Comparison of ENCODE assay signal across 22 cellular contexts in genomic region chr17:79948918-79949645, GRCh38.
A peak's percentile ranks its signal among the peaks of the same experiment; 100 is the strongest.
DNase-seq lines count a peak whose midpoint lies in the region; ATAC-seq, FAIRE-seq and TF ChIP-seq lines count a peak whose summit lies in the region.
"Had no signal": no experiment of that assay in that cellular context is flagged by ENCODE, and none has a peak within 500 bp of the region (broad histone marks: within the 10 kb centered on the region; RNA-seq: fewer than 3 reads in every experiment).

No MANE protein-coding gene starts in this region.

- H3K36me3 ChIP-seq in H1 (ENCODE audit: control insufficient read depth in 2 of 4, insufficient read depth in 4 of 4, low read length in 3 of 4) = peaks cover 3 to 23% (median 11%) of the 10 kb centered on the region in 4 experiments
- H3K36me3 ChIP-seq: breast epithelium had no signal

- peak overlapping the region; percentile 70 for H3K4me3 Mint-ChIP-seq in neural crest cell
- H3K4me3 Mint-ChIP-seq: activated B cell treated with CpG ODN at 0.5 μM for 24 hours; activated CD8-positive, alpha-beta memory T cell treated with anti-CD3 and anti-CD28 coated beads, Interleukin-2, amount 10 ng/mL, durations not matched to agents 7 days and 5 days; activated naive CD4-positive, alpha-beta T cell treated with anti-CD3 and anti-CD28 coated beads for 36 hours; immature natural killer cell had no signal

- peak overlapping the region; percentile 1 for H4K5ac ChIP-seq in H1 (ENCODE audit: insufficient read length, low read depth, low read length)

- H3K9me3 ChIP-seq in H1 (ENCODE audit: insufficient read depth in 2 of 2, low read depth in 1 of 2, low read length in 1 of 2) = no peaks in the 10 kb centered on the region
- H3K9me3 ChIP-seq: BE2C, breast epithelium had no signal

- H3K9me3 Mint-ChIP-seq in neural crest cell = no peaks in the 10 kb centered on the region
- H3K9me3 Mint-ChIP-seq: activated B cell treated with CpG ODN at 0.5 μM for 24 hours; activated naive CD4-positive, alpha-beta T cell treated with anti-CD3 and anti-CD28 coated beads for 36 hours; immature natural killer cell had no signal

- peak overlapping the region; percentile 93 for H3K18ac ChIP-seq in H1 (ENCODE audit: extremely low read depth, low read length)

- ATAC-seq in GM19351 (IDR thresholded peaks at IDR 0.05; ENCODE audit: unreplicated experiment) = no peak
- no peak for ATAC-seq in esophagus mucosa
- ATAC-seq in HG03460 (IDR thresholded peaks at IDR 0.05; ENCODE audit: unreplicated experiment) = no peak
- ATAC-seq: activated CD8-positive, alpha-beta memory T cell treated with anti-CD3 and anti-CD28 coated beads, Interleukin-2, amount 10 ng/mL, durations not matched to agents 7 days and 5 days; HCT116 had no signal

- H3K4me2 ChIP-seq in H1 (ENCODE audit: insufficient read depth in 1 of 2, low read depth in 2 of 2, low read length in 2 of 2) = peak overlapping the region; percentile 79 to 86
- H3K4me2 ChIP-seq: KMS-11 had no signal

- H3K23me2 ChIP-seq in H1 (ENCODE audit: low read depth, low read length) = no peaks in the 10 kb centered on the region; the same call in 1 of the 2 replicates

- H3K56ac ChIP-seq in H1 (replicated peaks; ENCODE audit: insufficient read length, low read depth, low read length) = peak overlapping the region; percentile 49

- H4K20me1 ChIP-seq in H1 (replicated peaks in 1 of 2; ENCODE audit: control insufficient read depth in 1 of 2, insufficient read depth in 2 of 2, low read length in 2 of 2) = peaks cover 0 to 5% of the 10 kb centered on the region in 2 experiments

- peak overlapping the region; percentile 94 for H2BK12ac ChIP-seq in H1 (ENCODE audit: low read depth, low read length)

- peaks cover 2% of the 10 kb centered on the region for H3K27me3 Mint-ChIP-seq in neural crest cell (ENCODE audit: low read depth)
- H3K27me3 Mint-ChIP-seq: activated B cell treated with CpG ODN at 0.5 μM for 24 hours; activated CD8-positive, alpha-beta memory T cell treated with anti-CD3 and anti-CD28 coated beads, Interleukin-2, amount 10 ng/mL, durations not matched to agents 7 days and 5 days had no signal

- peak overlapping the region; percentile 29 for H2BK120ac ChIP-seq in H1 (replicated peaks; ENCODE audit: low read depth, low read length)

- H3K4ac ChIP-seq in H1 (replicated peaks; ENCODE audit: insufficient read length, low read depth, low read length) = peak overlapping the region; percentile 2

- H4K91ac ChIP-seq in H1 (replicated peaks; ENCODE audit: insufficient read length, low read length) = peak overlapping the region; percentile 96

- FAIRE-seq in GM12891 (lab: Jason Lieb, UNC) (no peak), H1 (lab: Jason Lieb, UNC) (peak; percentile 7)

- H3K4me3 ChIP-seq in NB4 (ENCODE audit: low read depth, low read length) = no peak overlapping the region
- H3K4me3 ChIP-seq in H1 (ENCODE audit: extremely low read depth in 1 of 4, insufficient read depth in 2 of 4, low read depth in 3 of 4, low read length in 4 of 4) = peak overlapping the region; percentile 21 to 54 (median 24); a peak in 7 of 8 replicates
- H3K4me3 ChIP-seq: breast epithelium had no signal

- peak overlapping the region; percentile 91 for H3K27ac ChIP-seq in H1 (ENCODE audit: low read depth, low read length)
- H3K27ac ChIP-seq: breast epithelium, KMS-11, parathyroid adenoma had no signal

- H3K79me1 ChIP-seq in H1 (ENCODE audit: low read depth, low read length) = peaks cover 10% of the 10 kb centered on the region; the same call in 1 of the 2 replicates

- TF ChIP-seq EP300 in H1 (IDR thresholded peaks at IDR 0.05; ENCODE audit: borderline replicate concordance in 1 of 2, low read depth in 2 of 2, low read length in 2 of 2) = no peak

- peak overlapping the region; percentile 99 for H2BK15ac ChIP-seq in H1 (ENCODE audit: low read length)

- H3K14ac ChIP-seq in H1 (ENCODE audit: insufficient read length) = no peak overlapping the region

- no peak overlapping the region for H2AFZ ChIP-seq in H1 (ENCODE audit: low read length)
- H2AFZ ChIP-seq: parathyroid adenoma had no signal

- no peak for TF ChIP-seq RAD21 in H1 (IDR thresholded peaks at IDR 0.05 in 1 of 2, conservative IDR thresholded peaks at IDR 0.05 in 1 of 2; ENCODE audit: low read depth in 2 of 2, low read length in 2 of 2)

- no peak overlapping the region for H3K23ac ChIP-seq in H1 (ENCODE audit: insufficient read length)

- peaks cover 0 to 7% of the 10 kb centered on the region in 2 experiments; a peak in 1 of 4 replicates for H3K79me2 ChIP-seq in H1 (ENCODE audit: control insufficient read depth in 1 of 2, insufficient read depth in 2 of 2, low read length in 2 of 2)
- H3K79me2 ChIP-seq: parathyroid adenoma had no signal

- no peak overlapping the region for H3K27ac Mint-ChIP-seq in neural crest cell (ENCODE audit: unreplicated experiment)
- H3K27ac Mint-ChIP-seq: activated B cell treated with CpG ODN at 0.5 μM for 24 hours; activated CD8-positive, alpha-beta memory T cell treated with anti-CD3 and anti-CD28 coated beads, Interleukin-2, amount 10 ng/mL, durations not matched to agents 7 days and 5 days; activated naive CD4-positive, alpha-beta T cell treated with anti-CD3 and anti-CD28 coated beads for 36 hours had no signal

- H2BK5ac ChIP-seq in H1 (ENCODE audit: low read depth, low read length) = peak overlapping the region; percentile 92

- TF ChIP-seq POLR2A in GM12891 (IDR thresholded peaks at IDR 0.05; ENCODE audit: low read depth, low read length) (no peak), NB4 (IDR thresholded peaks at IDR 0.05; ENCODE audit: extremely low read depth, insufficient read length) (no peak), H1 (IDR thresholded peaks at IDR 0.05; ENCODE audit: control extremely low read depth in 1 of 2, low read depth in 2 of 2, low read length in 2 of 2) (no peak)

- peaks cover 46% of the 10 kb centered on the region for H3K4me1 Mint-ChIP-seq in neural crest cell
- H3K4me1 Mint-ChIP-seq: activated CD8-positive, alpha-beta memory T cell treated with anti-CD3 and anti-CD28 coated beads, Interleukin-2, amount 10 ng/mL, durations not matched to agents 7 days and 5 days; immature natural killer cell had no signal

- TF ChIP-seq CTCF in NB4 (IDR thresholded peaks at IDR 0.05; ENCODE audit: low read depth, low read length) = no peak
- no peak for TF ChIP-seq CTCF in H1 (IDR thresholded peaks at IDR 0.05; ENCODE audit: control extremely low read depth in 1 of 3, insufficient read depth in 1 of 3, low read depth in 1 of 3, low read length in 3 of 3)
- no peak for TF ChIP-seq CTCF in neural crest cell (conservative IDR thresholded peaks at IDR 0.05)

- WGBS in H1 (ENCODE audit: extremely low coverage in 1 of 2, insufficient coverage in 1 of 2, insufficient read length in 1 of 2, insufficient replicate concordance in 2 of 2, low coverage in 1 of 2, low lambda C conversion rate in 2 of 2, missing lambda C conversion rate in 1 of 2), 2 experiments = 66% methylated on average over 31 of the region's 32 CpGs; no CpG with 5 or more reads in 1 of the 2 experiments

- POLR2A ChIA-PET in H1 (lab: Charles Lee; ENCODE audit: partially characterized antibody) = interaction anchor here (0.7 to 15.6 kb wide), 17 partner anchors 9 to 162 kb away, joined by 4 to 152 read pairs (median 8); partner anchors contain the start of gene CBX4

- H2AK5ac ChIP-seq in H1 (ENCODE audit: low read depth, low read length) = peak overlapping the region; percentile 97

- no peaks in the 10 kb centered on the region for H3K27me3 ChIP-seq in H1 (replicated peaks in 1 of 4; ENCODE audit: control insufficient read depth in 3 of 4, extremely low read depth in 1 of 4, insufficient read depth in 3 of 4, low read length in 3 of 4)
- H3K27me3 ChIP-seq: BE2C, breast epithelium had no signal

- H2BK20ac ChIP-seq in H1 (ENCODE audit: low read length) = peak overlapping the region; percentile 55; the same call in 1 of the 2 replicates

- CTCF ChIA-PET in H1 (lab: Charles Lee; ENCODE audit: partially characterized antibody) = interaction anchor here (0.6 to 14.6 kb wide), 16 partner anchors 9 to 485 kb away, joined by 3 to 187 read pairs (median 4); partner anchors contain the start of gene CBX4

- H4K8ac ChIP-seq in H1 (ENCODE audit: extremely low read depth, insufficient read depth, low read length) = peak overlapping the region; percentile 53; the same call in 1 of the 2 replicates

- DNase-seq in GM12891 (ENCODE audit: insufficient read length, low spot score) (peak; percentile 15), NB4 (ENCODE audit: low read depth) (peak; percentile 1), H1 (ENCODE audit: low read depth in 1 of 2, low spot score in 2 of 2) (peak in 1 of 2 experiments; percentile 63), neural crest cell (ENCODE audit: low read depth, low spot score) (no peak)
- no peak for DNase-seq in activated CD4-positive, alpha-beta T cell treated with anti-CD3 and anti-CD28 coated beads for 1 hour
- DNase-seq: activated B cell treated with CpG ODN at 0.5 μM for 24 hours; activated CD8-positive, alpha-beta memory T cell treated with anti-CD3 and anti-CD28 coated beads, Interleukin-2, amount 10 ng/mL, durations not matched to agents 7 days and 5 days; activated naive CD4-positive, alpha-beta T cell treated with anti-CD3 and anti-CD28 coated beads for 36 hours; BE2C; DMS153; effector memory CD4-positive, alpha-beta T cell; immature natural killer cell; NCI-H1417 treated with DMSO at 0.1 percent for 48 hours; NCI-H510A treated with DMSO at 0.1 percent for 48 hours; stimulated activated CD4-positive, alpha-beta T cell treated with anti-CD3 and anti-CD28 coated beads, Interleukin-12 subunit alpha, Interleukin-12 subunit beta, amount 100 ng/mL, for 4 hours had no signal

- peak overlapping the region in 3 of 4 experiments; percentile 34 to 48 (median 44); a peak in 3 of 7 replicates for H3K9ac ChIP-seq in H1 (replicated peaks in 1 of 4; ENCODE audit: extremely low read depth in 1 of 4, low read depth in 3 of 4, low read length in 3 of 4)
- H3K9ac ChIP-seq: KMS-11, parathyroid adenoma had no signal

- H3K36me3 Mint-ChIP-seq in neural crest cell (ENCODE audit: low read depth) = peaks cover 9% of the 10 kb centered on the region
- H3K36me3 Mint-ChIP-seq: activated CD8-positive, alpha-beta memory T cell treated with anti-CD3 and anti-CD28 coated beads, Interleukin-2, amount 10 ng/mL, durations not matched to agents 7 days and 5 days; immature natural killer cell had no signal

- H3K4me1 ChIP-seq in H1 (replicated peaks in 1 of 4; ENCODE audit: control insufficient read depth in 3 of 4, insufficient read depth in 4 of 4, low read length in 3 of 4) = peaks cover 20 to 49% (median 41%) of the 10 kb centered on the region in 4 experiments
- H3K4me1 ChIP-seq: parathyroid adenoma had no signal

TF ChIP-seq in GM12891, 5 proteins besides CTCF, POLR2A, EP300 and RAD21 (continues in another document):
- TF ChIP-seq POLR2AphosphoS5 (IDR thresholded peaks at IDR 0.05; ENCODE audit: low read depth, low read length) = no peak
- no peak for TF ChIP-seq TAF1 (IDR thresholded peaks at IDR 0.05; ENCODE audit: low read depth, low read length)
- no peak for TF ChIP-seq SPI1 (IDR thresholded peaks at IDR 0.05; ENCODE audit: low read depth, low read length)

TF ChIP-seq in H1, 55 proteins besides CTCF, POLR2A, EP300 and RAD21 (continues in another document):
- TF ChIP-seq RFX5 (IDR thresholded peaks at IDR 0.05; ENCODE audit: borderline replicate concordance, low read depth, low read length) (no peak), CTBP2 (IDR thresholded peaks at IDR 0.05; ENCODE audit: borderline replicate concordance, insufficient read depth, insufficient read length, low read length) (no peak), TBP (IDR thresholded peaks at IDR 0.05; ENCODE audit: low read depth, low read length) (no peak)

Comparison
In these comparisons a context has a peak if more than half of its experiments do, and no peak if none do; other contexts are left out.
1. DNase-seq: peak in GM12891 (single experiment) and NB4 (single experiment); none in neural crest cell (single experiment) and activated CD4-positive, alpha-beta T cell treated with anti-CD3 and anti-CD28 coated beads for 1 hour (single experiment).